In the genomic region with DNA sequence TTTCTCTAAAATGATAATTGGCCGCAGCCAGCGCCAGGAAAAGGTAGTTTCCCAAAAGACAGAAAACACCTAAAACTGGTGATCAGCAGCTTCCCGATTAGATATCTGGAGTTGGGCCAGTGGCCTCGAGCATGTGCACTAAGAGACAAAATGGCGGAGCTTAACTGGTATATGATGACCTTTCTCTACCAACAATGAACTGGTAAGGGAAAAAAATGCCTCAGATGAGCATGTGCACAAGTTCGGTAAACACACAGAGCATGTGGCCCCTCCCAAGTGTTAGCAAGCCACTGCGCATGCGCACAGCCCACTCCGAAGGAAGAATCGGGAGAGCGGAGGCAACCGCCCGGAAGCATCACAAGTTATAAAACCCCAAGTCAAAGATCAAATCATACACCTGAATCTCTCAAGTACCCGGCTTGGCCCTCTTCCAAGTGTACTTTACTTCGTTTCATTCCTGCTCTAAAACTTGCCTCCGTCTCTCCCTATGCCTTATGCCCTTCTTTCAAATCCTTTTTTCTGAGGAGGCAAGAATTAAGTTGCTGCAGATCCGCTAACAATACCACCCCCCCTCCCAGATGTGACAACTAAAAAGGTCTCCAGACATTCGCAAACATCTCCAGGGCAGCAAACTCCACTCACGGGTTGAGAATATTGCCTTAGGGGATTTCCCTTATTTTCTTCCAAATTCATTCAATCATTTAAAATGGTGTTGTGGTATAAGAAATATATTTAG, we compare ENCODE assay signal across 8 cellular contexts. TPM values are rescaled to one million over a fixed set of nuclear protein-coding genes. Genes with fewer than 3 reads are reported as not detected.
DNase-seq lines count a peak whose midpoint lies in the region; ATAC-seq and TF ChIP-seq lines count a peak whose summit lies in the region.

No MANE protein-coding gene starts in this region.

- H3K4me1 ChIP-seq in cardiac muscle cell (ENCODE audit: low read depth) (no peaks in the 10 kb centered on the region), thyroid gland (peaks cover 0 to 9% of the 10 kb centered on the region in 2 donors)

- H3K4me3 ChIP-seq in GM12864 (ENCODE audit: low read depth, low read length) (peak overlapping the region; percentile 48), cardiac muscle cell (peak overlapping the region; percentile 18), thyroid gland (replicated peaks in 1 of 3) (peak overlapping the region in 1 of 3 donors; percentile 16)

- H3K27me3 Mint-ChIP-seq in activated naive CD8-positive, alpha-beta T cell treated with anti-CD3 and anti-CD28 coated beads, Interleukin-2, amount 10 ng/mL, durations not matched to agents 7 days and 5 days: peaks cover 4% of the 10 kb centered on the region

- TF ChIP-seq CTCF in GM12864 (IDR thresholded peaks at IDR 0.05; ENCODE audit: low read depth, low read length, missing control alignments): no peak
- TF ChIP-seq CTCF in cardiac muscle cell (IDR thresholded peaks at IDR 0.05; ENCODE audit: low read depth, low read length): no peak
- no peak for TF ChIP-seq CTCF in thyroid gland (IDR thresholded peaks at IDR 0.05)

- no peaks in the 10 kb centered on the region for H3K27me3 ChIP-seq in cardiac muscle cell
- no peaks in the 10 kb centered on the region for H3K27me3 ChIP-seq in thyroid gland

- peaks cover 1% of the 10 kb centered on the region for H3K9me3 Mint-ChIP-seq in activated naive CD8-positive, alpha-beta T cell treated with anti-CD3 and anti-CD28 coated beads, Interleukin-2, amount 10 ng/mL, durations not matched to agents 7 days and 5 days

- H3K27ac Mint-ChIP-seq in activated naive CD8-positive, alpha-beta T cell treated with anti-CD3 and anti-CD28 coated beads, Interleukin-2, amount 10 ng/mL, durations not matched to agents 7 days and 5 days: peak overlapping the region; percentile 80

- H3K36me3 ChIP-seq in cardiac muscle cell (no peaks in the 10 kb centered on the region), thyroid gland (no peaks in the 10 kb centered on the region)

- peak overlapping the region; percentile 82 for H3K4me3 Mint-ChIP-seq in activated naive CD8-positive, alpha-beta T cell treated with anti-CD3 and anti-CD28 coated beads, Interleukin-2, amount 10 ng/mL, durations not matched to agents 7 days and 5 days

- peaks cover 3% of the 10 kb centered on the region for H3K36me3 Mint-ChIP-seq in activated naive CD8-positive, alpha-beta T cell treated with anti-CD3 and anti-CD28 coated beads, Interleukin-2, amount 10 ng/mL, durations not matched to agents 7 days and 5 days

- H3K27ac ChIP-seq in cardiac muscle cell (no peak overlapping the region), thyroid gland (no peak overlapping the region)

- intact Hi-C loops in posterior cingulate gyrus (cut with DNase I): no loop called here
- intact Hi-C loops in thyroid gland (cut with DNase I): no loop called here

- no peaks in the 10 kb centered on the region for H3K9me3 ChIP-seq in cardiac muscle cell (ENCODE audit: low read depth)
- no peaks in the 10 kb centered on the region for H3K9me3 ChIP-seq in thyroid gland

- peak; percentile 45 for ATAC-seq in activated naive CD8-positive, alpha-beta T cell treated with anti-CD3 and anti-CD28 coated beads, Interleukin-2, amount 10 ng/mL, durations not matched to agents 7 days and 5 days (ENCODE audit: low read depth)
- ATAC-seq in GM21825 (IDR thresholded peaks at IDR 0.05; ENCODE audit: unreplicated experiment): no peak
- no peak for ATAC-seq in HG02938 (IDR thresholded peaks at IDR 0.05; ENCODE audit: unreplicated experiment)

- peak in 1 of 2 donors; percentile 28 for TF ChIP-seq POLR2A in thyroid gland (IDR thresholded peaks at IDR 0.05)

- 27 to 28% methylated on average over 19 of the region's 19 CpGs for WGBS in thyroid gland, 2 donors

- POLR2A ChIA-PET in activated naive CD8-positive, alpha-beta T cell treated with anti-CD3 and anti-CD28 coated beads, Interleukin-2, amount 10 ng/mL, durations not matched to agents 7 days and 5 days (lab: Charles Lee): no interaction called here

- DNase-seq in GM12864 (ENCODE audit: low read depth) (peak; percentile 75), RPMI7951 (ENCODE audit: low read depth) (peak; percentile 83), cardiac muscle cell (ENCODE audit: low read depth in 1 of 2, low spot score in 1 of 2) (peak; percentile 57 to 89), posterior cingulate gyrus (peak; percentile 65 to 96 (median 78)), thyroid gland (peak; percentile 65 to 74)
- peak; percentile 78 for DNase-seq in activated naive CD8-positive, alpha-beta T cell treated with anti-CD3 and anti-CD28 coated beads, Interleukin-2, amount 10 ng/mL, durations not matched to agents 7 days and 5 days

- peaks cover 12% of the 10 kb centered on the region for H3K4me1 Mint-ChIP-seq in activated naive CD8-positive, alpha-beta T cell treated with anti-CD3 and anti-CD28 coated beads, Interleukin-2, amount 10 ng/mL, durations not matched to agents 7 days and 5 days

RNA-seq across cellular contexts. Expression of gene PTBP3, which starts 15.0 kb away (rescaled TPM):
- 21.4 and 36.4 TPM in 2 replicates for total RNA-seq in RPMI7951 (2014; rRNA removed; shearing (Covaris generic))
- total RNA-seq in activated naive CD8-positive, alpha-beta T cell treated with anti-CD3 and anti-CD28 coated beads, Interleukin-2, amount 10 ng/mL, durations not matched to agents 7 days and 5 days: 100 to 1,000 TPM; 144 to 155 TPM
- total RNA-seq in cardiac muscle cell: 9.9 and 15.5 TPM in 2 replicates
- 6.2 and 13.3 TPM in 2 replicates for polyA plus RNA-seq in cardiac muscle cell
- total RNA-seq in thyroid gland: 10 to 100 TPM; 33.7 to 89.1 (median 42.4) TPM

RNA-seq across cellular contexts. Expression of gene HSDL2, which starts 31.5 kb away (rescaled TPM):
- total RNA-seq in RPMI7951 (2014; rRNA removed; shearing (Covaris generic)): 30.2 and 40.0 TPM in 2 replicates
- 10 to 100 TPM; 20.1 to 21.6 TPM for total RNA-seq in activated naive CD8-positive, alpha-beta T cell treated with anti-CD3 and anti-CD28 coated beads, Interleukin-2, amount 10 ng/mL, durations not matched to agents 7 days and 5 days
- total RNA-seq in cardiac muscle cell (35.4 and 46.4 TPM in 2 replicates), thyroid gland (10 to 100 TPM; 37.8 to 54.8 (median 43.8) TPM)
- 43.8 and 58.1 TPM in 2 replicates for polyA plus RNA-seq in cardiac muscle cell
